Comparison of ENCODE assay signal across 1 cellular context in the genomic region with DNA sequence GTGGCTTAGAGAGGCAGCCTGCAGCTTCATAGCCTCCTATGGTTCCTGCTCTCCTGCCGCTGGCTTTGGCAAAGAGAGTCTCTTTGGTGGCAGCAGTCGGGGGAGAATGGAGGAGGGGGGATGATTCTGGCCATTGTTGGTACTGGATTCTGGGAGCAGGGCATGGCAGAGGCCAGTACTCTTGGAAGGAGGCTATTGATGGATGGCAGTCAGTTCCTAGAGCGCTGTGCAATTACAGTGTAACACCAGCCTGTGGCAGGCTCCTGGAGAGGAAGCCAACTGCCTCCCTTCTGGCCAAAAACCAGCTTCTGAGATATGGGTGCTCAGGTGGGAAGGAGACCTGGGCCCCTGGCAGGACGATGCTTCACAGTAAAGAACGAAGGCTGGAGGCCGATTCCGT.
TF ChIP-seq lines count a peak whose summit lies in the region.

No MANE protein-coding gene starts in this region.

TF ChIP-seq in HepG2, 621 proteins besides CTCF, POLR2A, EP300 and RAD21 (continued from another document):
- TF ChIP-seq, protein P1, sequence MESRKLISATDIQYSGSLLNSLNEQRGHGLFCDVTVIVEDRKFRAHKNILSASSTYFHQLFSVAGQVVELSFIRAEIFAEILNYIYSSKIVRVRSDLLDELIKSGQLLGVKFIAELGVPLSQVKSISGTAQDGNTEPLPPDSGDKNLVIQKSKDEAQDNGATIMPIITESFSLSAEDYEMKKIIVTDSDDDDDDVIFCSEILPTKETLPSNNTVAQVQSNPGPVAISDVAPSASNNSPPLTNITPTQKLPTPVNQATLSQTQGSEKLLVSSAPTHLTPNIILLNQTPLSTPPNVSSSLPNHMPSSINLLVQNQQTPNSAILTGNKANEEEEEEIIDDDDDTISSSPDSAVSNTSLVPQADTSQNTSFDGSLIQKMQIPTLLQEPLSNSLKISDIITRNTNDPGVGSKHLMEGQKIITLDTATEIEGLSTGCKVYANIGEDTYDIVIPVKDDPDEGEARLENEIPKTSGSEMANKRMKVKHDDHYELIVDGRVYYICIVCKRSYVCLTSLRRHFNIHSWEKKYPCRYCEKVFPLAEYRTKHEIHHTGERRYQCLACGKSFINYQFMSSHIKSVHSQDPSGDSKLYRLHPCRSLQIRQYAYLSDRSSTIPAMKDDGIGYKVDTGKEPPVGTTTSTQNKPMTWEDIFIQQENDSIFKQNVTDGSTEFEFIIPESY (CRISPR knock-in tag; IDR thresholded peaks at IDR 0.05): 0 out of 2 replicates have a peak, but pooled peaks have one; percentile 24
- TF ChIP-seq ZNF501 (CRISPR knock-in tag; IDR thresholded peaks at IDR 0.05): peak; percentile 43; the same call in 1 of the 2 replicates
- TF ChIP-seq, protein P2, sequence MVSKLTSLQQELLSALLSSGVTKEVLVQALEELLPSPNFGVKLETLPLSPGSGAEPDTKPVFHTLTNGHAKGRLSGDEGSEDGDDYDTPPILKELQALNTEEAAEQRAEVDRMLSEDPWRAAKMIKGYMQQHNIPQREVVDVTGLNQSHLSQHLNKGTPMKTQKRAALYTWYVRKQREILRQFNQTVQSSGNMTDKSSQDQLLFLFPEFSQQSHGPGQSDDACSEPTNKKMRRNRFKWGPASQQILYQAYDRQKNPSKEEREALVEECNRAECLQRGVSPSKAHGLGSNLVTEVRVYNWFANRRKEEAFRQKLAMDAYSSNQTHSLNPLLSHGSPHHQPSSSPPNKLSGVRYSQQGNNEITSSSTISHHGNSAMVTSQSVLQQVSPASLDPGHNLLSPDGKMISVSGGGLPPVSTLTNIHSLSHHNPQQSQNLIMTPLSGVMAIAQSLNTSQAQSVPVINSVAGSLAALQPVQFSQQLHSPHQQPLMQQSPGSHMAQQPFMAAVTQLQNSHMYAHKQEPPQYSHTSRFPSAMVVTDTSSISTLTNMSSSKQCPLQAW (CRISPR knock-in tag; IDR thresholded peaks at IDR 0.05): no peak
- no peak for TF ChIP-seq ZNF629 (CRISPR knock-in tag; conservative IDR thresholded peaks at IDR 0.05)
- TF ChIP-seq SMARCC2 (IDR thresholded peaks at IDR 0.05): no peak
- TF ChIP-seq MBNL3 (CRISPR knock-in tag; conservative IDR thresholded peaks at IDR 0.05): no peak
- no peak for TF ChIP-seq ZNF468 (CRISPR knock-in tag; IDR thresholded peaks at IDR 0.05)
- no peak for TF ChIP-seq ZSCAN30 (CRISPR knock-in tag; IDR thresholded peaks at IDR 0.05)
- TF ChIP-seq, protein P3, sequence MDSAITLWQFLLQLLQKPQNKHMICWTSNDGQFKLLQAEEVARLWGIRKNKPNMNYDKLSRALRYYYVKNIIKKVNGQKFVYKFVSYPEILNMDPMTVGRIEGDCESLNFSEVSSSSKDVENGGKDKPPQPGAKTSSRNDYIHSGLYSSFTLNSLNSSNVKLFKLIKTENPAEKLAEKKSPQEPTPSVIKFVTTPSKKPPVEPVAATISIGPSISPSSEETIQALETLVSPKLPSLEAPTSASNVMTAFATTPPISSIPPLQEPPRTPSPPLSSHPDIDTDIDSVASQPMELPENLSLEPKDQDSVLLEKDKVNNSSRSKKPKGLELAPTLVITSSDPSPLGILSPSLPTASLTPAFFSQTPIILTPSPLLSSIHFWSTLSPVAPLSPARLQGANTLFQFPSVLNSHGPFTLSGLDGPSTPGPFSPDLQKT (CRISPR knock-in tag; IDR thresholded peaks at IDR 0.05; ENCODE audit: borderline replicate concordance): no peak
- TF ChIP-seq, protein P4, sequence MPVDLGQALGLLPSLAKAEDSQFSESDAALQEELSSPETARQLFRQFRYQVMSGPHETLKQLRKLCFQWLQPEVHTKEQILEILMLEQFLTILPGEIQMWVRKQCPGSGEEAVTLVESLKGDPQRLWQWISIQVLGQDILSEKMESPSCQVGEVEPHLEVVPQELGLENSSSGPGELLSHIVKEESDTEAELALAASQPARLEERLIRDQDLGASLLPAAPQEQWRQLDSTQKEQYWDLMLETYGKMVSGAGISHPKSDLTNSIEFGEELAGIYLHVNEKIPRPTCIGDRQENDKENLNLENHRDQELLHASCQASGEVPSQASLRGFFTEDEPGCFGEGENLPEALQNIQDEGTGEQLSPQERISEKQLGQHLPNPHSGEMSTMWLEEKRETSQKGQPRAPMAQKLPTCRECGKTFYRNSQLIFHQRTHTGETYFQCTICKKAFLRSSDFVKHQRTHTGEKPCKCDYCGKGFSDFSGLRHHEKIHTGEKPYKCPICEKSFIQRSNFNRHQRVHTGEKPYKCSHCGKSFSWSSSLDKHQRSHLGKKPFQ (CRISPR knock-in tag; IDR thresholded peaks at IDR 0.05; ENCODE audit: insufficient replicate concordance): no peak
- no peak for TF ChIP-seq ZKSCAN5 (CRISPR knock-in tag; IDR thresholded peaks at IDR 0.05)
- no peak for TF ChIP-seq RCOR2 (CRISPR knock-in tag; IDR thresholded peaks at IDR 0.05)
- TF ChIP-seq ZNF577 (CRISPR knock-in tag; IDR thresholded peaks at IDR 0.05; ENCODE audit: borderline replicate concordance, low read depth): no peak
- TF ChIP-seq BORCS8-MEF2B (CRISPR knock-in tag; IDR thresholded peaks at IDR 0.05): no peak
- no peak for TF ChIP-seq TFAP4 (IDR thresholded peaks at IDR 0.05; ENCODE audit: borderline replicate concordance, low read depth)
- TF ChIP-seq BCL6 (CRISPR knock-in tag; IDR thresholded peaks at IDR 0.05): peak; percentile 59; the same call in 1 of the 2 replicates
- TF ChIP-seq ZNF263 (CRISPR knock-in tag; IDR thresholded peaks at IDR 0.05): no peak
- no peak for TF ChIP-seq HNRNPL (IDR thresholded peaks at IDR 0.05; ENCODE audit: low read depth, low read length)
- TF ChIP-seq BRF2 (CRISPR knock-in tag; IDR thresholded peaks at IDR 0.05): no peak
- TF ChIP-seq NFIC (IDR thresholded peaks at IDR 0.05; ENCODE audit: low read length): no peak
- TF ChIP-seq NCOA5 (CRISPR knock-in tag; IDR thresholded peaks at IDR 0.05): no peak
- TF ChIP-seq SNAPC2 (CRISPR knock-in tag; IDR thresholded peaks at IDR 0.05): no peak
- TF ChIP-seq ZNF710 (CRISPR knock-in tag; IDR thresholded peaks at IDR 0.05; ENCODE audit: borderline replicate concordance): no peak
- peak; percentile 11; the same call in 1 of the 2 replicates for TF ChIP-seq STAG1 (CRISPR knock-in tag; IDR thresholded peaks at IDR 0.05)
TF ChIP-seq in HepG2: peak in this region for 4.
